ENCODE assay signal across 8 cellular contexts in the genomic region with DNA sequence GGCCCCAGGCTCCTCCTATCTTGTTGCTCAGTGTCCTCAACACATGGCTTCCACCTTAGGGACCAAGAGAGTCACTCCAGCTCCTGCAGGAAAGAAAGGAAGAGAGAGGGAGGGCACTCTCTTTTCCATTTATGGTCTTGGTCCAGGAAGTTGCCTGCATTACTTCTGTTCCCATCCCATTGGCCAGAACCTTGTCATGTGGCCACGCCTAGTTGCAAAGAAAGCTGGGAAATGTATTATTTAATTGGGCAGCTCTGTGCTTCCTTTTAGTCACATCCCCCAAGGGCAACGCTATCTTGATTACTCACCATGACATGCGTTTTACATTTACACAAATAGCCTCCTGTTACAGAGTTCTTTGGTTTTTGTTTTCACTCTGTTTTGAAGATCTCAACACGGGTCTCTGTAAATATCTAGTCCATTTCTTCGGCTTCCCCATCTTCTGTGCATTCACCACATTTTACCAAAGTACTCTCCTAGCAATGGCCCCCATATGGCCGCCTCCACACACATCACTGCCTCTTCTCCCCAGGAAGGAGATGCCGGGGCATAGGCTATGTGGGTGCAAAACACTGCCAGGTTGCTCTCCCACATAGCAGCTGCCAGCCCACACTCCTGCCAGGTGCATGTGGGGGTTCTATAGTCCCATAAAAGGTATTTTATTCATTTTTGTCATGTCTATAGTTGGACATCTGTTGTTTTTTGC. TPM values are rescaled to one million over a fixed set of nuclear protein-coding genes. Genes with fewer than 3 reads are reported as not detected.
DNase-seq lines count a peak whose midpoint lies in the region; ATAC-seq and TF ChIP-seq lines count a peak whose summit lies in the region.

No MANE protein-coding gene starts in this region.

- peak; percentile 37 for DNase-seq in activated CD4-positive, alpha-beta T cell treated with anti-CD3 and anti-CD28 coated beads for 36 hours
- no peak for DNase-seq in activated CD4-positive, alpha-beta T cell treated with anti-CD3 and anti-CD28 coated beads, Interleukin-2, amount 50 U/mL, for 1 hour
- peak; percentile 27 for DNase-seq in NCI-H2171 (lab: John Stamatoyannopoulos, UW)
- DNase-seq in astrocyte of the spinal cord (ENCODE audit: low read depth, low spot score): peak; percentile 89
- peak; percentile 67 to 94 for DNase-seq in lung microvascular endothelial cell (ENCODE audit: low read depth in 2 of 2)
- DNase-seq in NCI-H345 treated with DMSO at 0.1 percent for 48 hours (lab: John Stamatoyannopoulos, UW; ENCODE audit: unreplicated experiment): no peak
- no peak for DNase-seq in activated T-helper 1 cell treated with anti-CD3 and anti-CD28 coated beads, Interleukin-12 subunit alpha, Interleukin-12 subunit beta, Interleukin-2, Interleukin-4 antibody, amounts not matched to agents 30 ng/mL and 10 ng/mL and 1 ng/mL, durations not matched to agents 14 hours and 24 hours and 36 hours (ENCODE audit: low spot score)

- CTCF ChIA-PET in activated CD4-positive, alpha-beta T cell treated with anti-CD3 and anti-CD28 coated beads for 36 hours (lab: Charles Lee): interaction anchor here (0.6 to 5.0 kb wide), 7 partner anchors 9 to 1329 kb away, joined by 3 to 23 read pairs (median 3); no protein-coding TSS in a partner anchor

- POLR2A ChIA-PET in activated CD4-positive, alpha-beta T cell treated with anti-CD3 and anti-CD28 coated beads for 36 hours (lab: Charles Lee): interaction anchor here (0.6 to 1.0 kb wide), 2 partner anchors 75 to 206 kb away, joined by 3 read pairs; no protein-coding TSS in a partner anchor

- H3K27ac Mint-ChIP-seq in activated CD4-positive, alpha-beta T cell treated with anti-CD3 and anti-CD28 coated beads for 36 hours: peak overlapping the region; percentile 69
- no peak overlapping the region for H3K27ac Mint-ChIP-seq in activated T-helper 1 cell treated with anti-CD3 and anti-CD28 coated beads, Interleukin-12 subunit alpha, Interleukin-12 subunit beta, Interleukin-2, Interleukin-4 antibody, amounts not matched to agents 30 ng/mL and 10 ng/mL and 1 ng/mL, durations not matched to agents 14 hours and 24 hours and 36 hours

- peak; percentile 87 for ATAC-seq in activated CD4-positive, alpha-beta T cell treated with anti-CD3 and anti-CD28 coated beads for 36 hours
- no peak for ATAC-seq in HG02970 (IDR thresholded peaks at IDR 0.05; ENCODE audit: low FRiP score, unreplicated experiment)

- peaks cover 18% of the 10 kb centered on the region for H3K4me1 Mint-ChIP-seq in activated CD4-positive, alpha-beta T cell treated with anti-CD3 and anti-CD28 coated beads for 36 hours
- H3K4me1 Mint-ChIP-seq in activated T-helper 1 cell treated with anti-CD3 and anti-CD28 coated beads, Interleukin-12 subunit alpha, Interleukin-12 subunit beta, Interleukin-2, Interleukin-4 antibody, amounts not matched to agents 30 ng/mL and 10 ng/mL and 1 ng/mL, durations not matched to agents 14 hours and 24 hours and 36 hours (ENCODE audit: low read depth): peaks cover 25% of the 10 kb centered on the region

- H3K27me3 Mint-ChIP-seq in activated CD4-positive, alpha-beta T cell treated with anti-CD3 and anti-CD28 coated beads for 36 hours: no peaks in the 10 kb centered on the region
- H3K27me3 Mint-ChIP-seq in activated T-helper 1 cell treated with anti-CD3 and anti-CD28 coated beads, Interleukin-12 subunit alpha, Interleukin-12 subunit beta, Interleukin-2, Interleukin-4 antibody, amounts not matched to agents 30 ng/mL and 10 ng/mL and 1 ng/mL, durations not matched to agents 14 hours and 24 hours and 36 hours (ENCODE audit: insufficient read depth): no peaks in the 10 kb centered on the region

- no peak overlapping the region for H3K4me3 Mint-ChIP-seq in activated CD4-positive, alpha-beta T cell treated with anti-CD3 and anti-CD28 coated beads for 36 hours
- no peak overlapping the region for H3K4me3 Mint-ChIP-seq in activated T-helper 1 cell treated with anti-CD3 and anti-CD28 coated beads, Interleukin-12 subunit alpha, Interleukin-12 subunit beta, Interleukin-2, Interleukin-4 antibody, amounts not matched to agents 30 ng/mL and 10 ng/mL and 1 ng/mL, durations not matched to agents 14 hours and 24 hours and 36 hours

- intact Hi-C loops in activated CD4-positive, alpha-beta T cell treated with anti-CD3 and anti-CD28 coated beads for 36 hours (cut with DNase I, micrococcal nuclease): no loop called here
- intact Hi-C loops in activated T-helper 1 cell treated with anti-CD3 and anti-CD28 coated beads, Interleukin-12 subunit alpha, Interleukin-12 subunit beta, Interleukin-2, Interleukin-4 antibody, amounts not matched to agents 30 ng/mL and 10 ng/mL and 1 ng/mL, durations not matched to agents 14 hours and 24 hours and 36 hours (cut with micrococcal nuclease): no loop called here

- H3K4me3 ChIP-seq in astrocyte of the spinal cord (ENCODE audit: low read depth, low read length): no peak overlapping the region

- H3K9me3 Mint-ChIP-seq in activated CD4-positive, alpha-beta T cell treated with anti-CD3 and anti-CD28 coated beads for 36 hours (ENCODE audit: low read depth): peaks cover 8% of the 10 kb centered on the region
- peaks cover 17% of the 10 kb centered on the region for H3K9me3 Mint-ChIP-seq in activated T-helper 1 cell treated with anti-CD3 and anti-CD28 coated beads, Interleukin-12 subunit alpha, Interleukin-12 subunit beta, Interleukin-2, Interleukin-4 antibody, amounts not matched to agents 30 ng/mL and 10 ng/mL and 1 ng/mL, durations not matched to agents 14 hours and 24 hours and 36 hours

- no peak for TF ChIP-seq CTCF in astrocyte of the spinal cord (IDR thresholded peaks at IDR 0.05; ENCODE audit: low read depth, low read length)

- in situ Hi-C loops in astrocyte of the spinal cord (cut with HindIII; ENCODE audit: low sequenced_read_pairs): no loop called here

- H3K36me3 Mint-ChIP-seq in activated CD4-positive, alpha-beta T cell treated with anti-CD3 and anti-CD28 coated beads for 36 hours (ENCODE audit: low read depth): no peaks in the 10 kb centered on the region
- H3K36me3 Mint-ChIP-seq in activated T-helper 1 cell treated with anti-CD3 and anti-CD28 coated beads, Interleukin-12 subunit alpha, Interleukin-12 subunit beta, Interleukin-2, Interleukin-4 antibody, amounts not matched to agents 30 ng/mL and 10 ng/mL and 1 ng/mL, durations not matched to agents 14 hours and 24 hours and 36 hours (ENCODE audit: low read depth): peaks cover 6% of the 10 kb centered on the region

RNA-seq across cellular contexts. Expression of a gene that starts 35.7 kb away (rescaled TPM):
- total RNA-seq in activated CD4-positive, alpha-beta T cell treated with anti-CD3 and anti-CD28 coated beads for 36 hours: 10 to 100 TPM; 33.7 to 50.3 TPM
- total RNA-seq in lung microvascular endothelial cell: 34.2 and 74.8 TPM in 2 replicates
- 42.6 and 43.3 TPM in 2 replicates for total RNA-seq in activated T-helper 1 cell treated with anti-CD3 and anti-CD28 coated beads, Interleukin-12 subunit alpha, Interleukin-12 subunit beta, Interleukin-2, Interleukin-4 antibody, amounts not matched to agents 30 ng/mL and 10 ng/mL and 1 ng/mL, durations not matched to agents 14 hours and 24 hours and 36 hours

Comparison
In these comparisons a context has a peak if more than half of its experiments do, and no peak if none do; other contexts are left out.
1. DNase-seq: peak in activated CD4-positive, alpha-beta T cell treated with anti-CD3 and anti-CD28 coated beads for 36 hours (single experiment), NCI-H2171 (single experiment), astrocyte of the spinal cord (single experiment) and lung microvascular endothelial cell (2 of 2); none in activated CD4-positive, alpha-beta T cell treated with anti-CD3 and anti-CD28 coated beads, Interleukin-2, amount 50 U/mL, for 1 hour (single experiment), NCI-H345 treated with DMSO at 0.1 percent for 48 hours (single experiment) and activated T-helper 1 cell treated with anti-CD3 and anti-CD28 coated beads, Interleukin-12 subunit alpha, Interleukin-12 subunit beta, Interleukin-2, Interleukin-4 antibody, amounts not matched to agents 30 ng/mL and 10 ng/mL and 1 ng/mL, durations not matched to agents 14 hours and 24 hours and 36 hours (single experiment).